In genomic region chr1:75501565-75501964, GRCh38 we compare ENCODE assay signal across 20 cellular contexts.
DNase-seq lines count a peak whose midpoint lies in the region; ATAC-seq and TF ChIP-seq lines count a peak whose summit lies in the region.
"Had no signal": no experiment of that assay in that cellular context is flagged by ENCODE, and none has a peak within 500 bp of the region (broad histone marks: within the 10 kb centered on the region; RNA-seq: fewer than 3 reads in every experiment).

No MANE protein-coding gene starts in this region.

- peaks cover 7% of the 10 kb centered on the region for H3K36me3 Mint-ChIP-seq in brain
- H3K36me3 Mint-ChIP-seq: CD14-positive monocyte; CD8-positive, alpha-beta memory T cell had no signal

- H3K4me3 Mint-ChIP-seq in brain, result peak overlapping the region in 1 of 5 experiments; percentile 55
- H3K4me3 Mint-ChIP-seq: CD14-positive monocyte; CD4-positive, alpha-beta T cell; CD8-positive, alpha-beta memory T cell; GM23338; H9 had no signal

- ATAC-seq in SK-N-SH treated with all-trans-retinoic acid at 6 μM for 48 hours, result peak; percentile 17
- ATAC-seq: A549, GM23338, HCT116 had no signal

- H3K27me3 Mint-ChIP-seq in brain, result no peaks in the 10 kb centered on the region
- H3K27me3 Mint-ChIP-seq: CD4-positive, alpha-beta T cell; CD8-positive, alpha-beta memory T cell had no signal

- DNase-seq in SK-N-DZ (ENCODE audit: low spot score) (peak; percentile 55), NCI-H2107 treated with DMSO at 0.1 percent for 48 hours (lab: John Stamatoyannopoulos, UW; ENCODE audit: unreplicated experiment) (no peak), NCI-H1092 (lab: John Stamatoyannopoulos, UW) (no peak)
- no peak for DNase-seq in stimulated activated CD4-positive, alpha-beta T cell treated with anti-CD3 and anti-CD28 coated beads, Interleukin-2, amount 100 ng/mL, for 48 hours
- DNase-seq: 8988T; ACHN; AML-193; BE2C; CD4-positive, alpha-beta T cell; CD8-positive, alpha-beta memory T cell; DMS 273 treated with DMSO at 0.1 percent for 48 hours; DMS79 treated with DMSO at 0.1 percent for 48 hours; GF-D8; H9 had no signal

- peaks cover 28% of the 10 kb centered on the region for H3K4me1 Mint-ChIP-seq in brain
- H3K4me1 Mint-ChIP-seq: CD14-positive monocyte; CD8-positive, alpha-beta memory T cell; H9 had no signal

- H3K27ac Mint-ChIP-seq in brain, result peak overlapping the region in 4 of 5 experiments; percentile 26 to 88 (median 60)
- H3K27ac Mint-ChIP-seq: CD14-positive monocyte; CD4-positive, alpha-beta T cell; CD8-positive, alpha-beta memory T cell; GM23338; H9 had no signal

- TF ChIP-seq CTCF in brain (conservative IDR thresholded peaks at IDR 0.05), result no peak

- H3K9me3 Mint-ChIP-seq in brain, result peaks cover 0 to 26% (median 8%) of the 10 kb centered on the region in 5 experiments
- H3K9me3 Mint-ChIP-seq: GM23338 had no signal

TF ChIP-seq in SK-N-SH treated with all-trans-retinoic acid at 6 μM for 48 hours, 23 proteins besides CTCF, POLR2A, EP300 and RAD21:
- TF ChIP-seq PPARA (CRISPR knock-in tag; IDR thresholded peaks at IDR 0.05; ENCODE audit: borderline replicate concordance) (no peak), TSHZ2 (CRISPR knock-in tag; IDR thresholded peaks at IDR 0.05) (peak; percentile 93), TCF4 (CRISPR knock-in tag; IDR thresholded peaks at IDR 0.05; ENCODE audit: borderline replicate concordance) (peak; percentile 88), ISL1 (CRISPR knock-in tag; IDR thresholded peaks at IDR 0.05) (peak; percentile 42), BACH2 (CRISPR knock-in tag; IDR thresholded peaks at IDR 0.05; ENCODE audit: borderline replicate concordance) (peak; percentile 67; the same call in 1 of the 2 replicates), ZFP30 (CRISPR knock-in tag; IDR thresholded peaks at IDR 0.05) (no peak)
